ENCODE assay signal across 2 cellular contexts in genomic region chr12:64793610-64794009, GRCh38.
TF ChIP-seq lines count a peak whose summit lies in the region.

No MANE protein-coding gene starts in this region.

TF ChIP-seq in GM23338, 12 proteins besides CTCF, POLR2A, EP300 and RAD21:
- TF ChIP-seq REST (IDR thresholded peaks at IDR 0.05; ENCODE audit: unreplicated experiment), result no peak
- no peak for TF ChIP-seq STAT1 (IDR thresholded peaks at IDR 0.05; ENCODE audit: unreplicated experiment)
- no peak for TF ChIP-seq ZNF462 (CRISPR knock-in tag; IDR thresholded peaks at IDR 0.05)
- TF ChIP-seq ZNF114 (CRISPR knock-in tag; IDR thresholded peaks at IDR 0.05), result no peak
- TF ChIP-seq EZH2phosphoT487 (IDR thresholded peaks at IDR 0.05; ENCODE audit: unreplicated experiment), result no peak
- TF ChIP-seq JUNB (IDR thresholded peaks at IDR 0.05; ENCODE audit: unreplicated experiment), result no peak
- no peak for TF ChIP-seq ETS1 (IDR thresholded peaks at IDR 0.05)
- no peak for TF ChIP-seq EZH2 (IDR thresholded peaks at IDR 0.05; ENCODE audit: low read depth, unreplicated experiment)
- no peak for TF ChIP-seq CREB1 (CRISPR knock-in tag; IDR thresholded peaks at IDR 0.05; ENCODE audit: low read depth)
- no peak for TF ChIP-seq POLR2AphosphoS5 (IDR thresholded peaks at IDR 0.05; ENCODE audit: low read depth)
- TF ChIP-seq ZNF331 (CRISPR knock-in tag; IDR thresholded peaks at IDR 0.05; ENCODE audit: low read depth), result no peak
- no peak for TF ChIP-seq NANOG (IDR thresholded peaks at IDR 0.05; ENCODE audit: borderline replicate concordance)
TF ChIP-seq in GM23338: peak in this region for 0.

TF ChIP-seq in K562, 482 proteins besides CTCF, POLR2A, EP300 and RAD21:
- TF ChIP-seq ZNF3 (CRISPR knock-in tag; IDR thresholded peaks at IDR 0.05) (no peak), JUNB (CRISPR knock-in tag; conservative IDR thresholded peaks at IDR 0.05) (no peak), IRF9 (tag; IDR thresholded peaks at IDR 0.05) (no peak), ETV5 (CRISPR knock-in tag; IDR thresholded peaks at IDR 0.05; ENCODE audit: low read depth) (no peak), BDP1 (IDR thresholded peaks at IDR 0.05; ENCODE audit: insufficient read depth, insufficient read length) (no peak), CTCFL (IDR thresholded peaks at IDR 0.05; ENCODE audit: borderline replicate concordance, insufficient read depth, low read depth, low read length, poor library complexity, severe bottlenecking) (no peak)
